1 cellular context compared by ENCODE assay signal in the genomic region with DNA sequence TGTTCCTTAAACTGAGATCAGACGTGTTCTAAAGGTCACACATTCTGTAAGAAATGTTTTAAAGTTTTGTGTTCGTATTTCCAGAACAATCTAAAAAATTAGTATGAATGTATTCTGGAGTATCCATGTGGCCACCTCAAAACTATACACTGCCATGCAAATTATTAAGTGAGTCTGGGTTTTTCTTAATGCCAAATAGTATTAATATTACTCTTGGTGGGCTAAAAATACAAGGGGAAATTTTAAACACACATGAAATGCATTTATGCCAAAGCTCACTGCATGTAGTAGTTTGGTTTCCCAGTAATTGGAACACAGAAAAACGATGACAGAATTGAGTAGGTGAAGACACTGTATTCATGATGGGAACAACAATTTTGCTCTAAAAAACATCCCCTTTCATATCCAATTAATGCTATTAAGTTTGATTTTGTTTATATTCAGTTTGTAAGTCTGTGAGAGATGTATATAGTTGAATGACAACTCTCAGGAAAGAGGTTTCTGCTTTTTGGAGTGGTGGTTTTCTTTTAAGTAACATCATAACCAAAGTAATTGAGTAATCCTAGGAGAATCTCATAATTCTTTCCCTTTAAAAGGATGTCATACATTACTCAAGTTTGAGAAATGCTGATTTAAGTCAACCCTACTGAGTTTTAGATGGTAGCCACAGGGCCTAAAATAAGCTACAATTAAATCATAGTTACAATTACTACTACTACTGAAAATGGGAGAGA.
TF ChIP-seq lines count a peak whose summit lies in the region.

No MANE protein-coding gene starts in this region.

TF ChIP-seq in GM23338, 12 proteins besides CTCF, POLR2A, EP300 and RAD21 (continued from another document):
- TF ChIP-seq POLR2AphosphoS5 (IDR thresholded peaks at IDR 0.05; ENCODE audit: low read depth), result no peak
